9 cellular contexts compared by ENCODE assay signal in the genomic region with DNA sequence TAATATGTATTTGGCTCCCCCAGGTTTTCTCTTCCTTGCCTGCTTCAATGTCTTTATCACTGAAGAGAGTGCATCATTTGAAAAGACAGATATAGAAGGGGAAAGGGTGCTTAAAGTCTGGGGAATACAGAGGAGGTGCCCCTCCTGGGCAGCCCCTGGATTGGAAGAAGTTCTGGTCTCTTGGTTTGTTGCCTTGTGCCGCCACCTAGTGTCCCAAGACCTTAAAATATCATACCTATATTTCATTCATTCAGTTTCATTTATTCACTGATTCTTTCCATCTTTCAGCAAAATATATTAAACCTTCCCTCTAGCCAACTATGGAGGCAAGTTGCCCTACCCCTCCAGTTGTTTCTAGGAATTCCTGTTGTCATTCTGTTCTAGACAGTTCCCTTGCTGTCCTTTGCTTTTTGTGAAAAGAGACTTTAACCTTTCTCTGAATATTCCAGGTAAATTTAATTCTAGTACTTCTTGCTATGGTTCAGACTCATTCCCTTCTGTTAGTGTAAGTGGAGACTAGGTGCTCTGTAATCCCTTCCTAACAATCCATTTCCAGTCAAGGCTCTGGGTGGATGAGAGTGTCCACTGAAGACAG. TPM values are rescaled to one million over a fixed set of nuclear protein-coding genes. Genes with fewer than 3 reads are reported as not detected.
DNase-seq lines count a peak whose midpoint lies in the region; ATAC-seq, FAIRE-seq and TF ChIP-seq lines count a peak whose summit lies in the region.
"Had no signal": no experiment of that assay in that cellular context is flagged by ENCODE, and none has a peak within 500 bp of the region (broad histone marks: within the 10 kb centered on the region; RNA-seq: fewer than 3 reads in every experiment).

No MANE protein-coding gene starts in this region.

- intact Hi-C loops in activated CD4-positive, alpha-beta T cell treated with anti-CD3 and anti-CD28 coated beads, Interleukin-2, amount 10 ng/mL, durations not matched to agents 24 days and 14 days (cut with micrococcal nuclease): loop anchor here (1.0 kb wide), 1 partner anchor 59 kb away; no protein-coding TSS in a partner anchor

- H3K4me3 ChIP-seq in Karpas-422 (ENCODE audit: low read length) (no peak overlapping the region), keratinocyte (ENCODE audit: control insufficient read depth in 2 of 3, extremely low read depth in 1 of 3, insufficient read depth in 2 of 3, low read depth in 1 of 3, low read length in 3 of 3) (no peak overlapping the region)

- H3K4me3 Mint-ChIP-seq in activated CD4-positive, alpha-beta T cell treated with anti-CD3 and anti-CD28 coated beads, Interleukin-2, amount 10 ng/mL, durations not matched to agents 24 days and 14 days: no peak overlapping the region

- no peak for FAIRE-seq in keratinocyte (lab: Jason Lieb, UNC)

- H3K4me2 ChIP-seq in Karpas-422 (ENCODE audit: low read depth, low read length, poor library complexity, severe bottlenecking): no peak overlapping the region
- H3K4me2 ChIP-seq in keratinocyte (ENCODE audit: control insufficient read depth, extremely low read depth, insufficient read depth, low read depth, low read length): no peak overlapping the region

- DNase-seq in NCI-H2081 (lab: John Stamatoyannopoulos, UW) (peak; percentile 30 to 63), NCI-H2081 treated with DMSO at 0.1 percent for 48 hours (lab: John Stamatoyannopoulos, UW) (no peak), Karpas-422 (peak; percentile 79), keratinocyte (ENCODE audit: low read depth, low spot score) (no peak)
- peak; percentile 71 for DNase-seq in activated CD4-positive, alpha-beta T cell treated with anti-CD3 and anti-CD28 coated beads, Interleukin-2, amount 10 ng/mL, durations not matched to agents 24 days and 14 days

- peak; percentile 50 to 58 (median 50) for TF ChIP-seq CTCF in keratinocyte (optimal IDR thresholded peaks at IDR 0.05 in 1 of 3, IDR thresholded peaks at IDR 0.05 in 1 of 3, conservative IDR thresholded peaks at IDR 0.05 in 1 of 3; ENCODE audit: extremely low read depth in 1 of 3, insufficient read depth in 2 of 3, low read length in 3 of 3)

- no peaks in the 10 kb centered on the region for H3K9me3 Mint-ChIP-seq in activated CD4-positive, alpha-beta T cell treated with anti-CD3 and anti-CD28 coated beads, Interleukin-2, amount 10 ng/mL, durations not matched to agents 24 days and 14 days

- H3K9ac ChIP-seq in Karpas-422 (ENCODE audit: low read length) (no peak overlapping the region), keratinocyte (ENCODE audit: control insufficient read depth, extremely low read depth, insufficient read depth, low read length) (no peak overlapping the region)

- peaks cover 21% of the 10 kb centered on the region for H3K4me1 Mint-ChIP-seq in activated CD4-positive, alpha-beta T cell treated with anti-CD3 and anti-CD28 coated beads, Interleukin-2, amount 10 ng/mL, durations not matched to agents 24 days and 14 days

- H3K27me3 ChIP-seq in Karpas-422 (ENCODE audit: low read length) (no peaks in the 10 kb centered on the region), keratinocyte (ENCODE audit: control insufficient read depth, extremely low read depth, insufficient read depth, low read length) (peaks cover 37% of the 10 kb centered on the region)

- H3K9me1 ChIP-seq in keratinocyte (ENCODE audit: control insufficient read depth, extremely low read depth, insufficient read depth, low read length): no peaks in the 10 kb centered on the region

- H3K27ac Mint-ChIP-seq in activated CD4-positive, alpha-beta T cell treated with anti-CD3 and anti-CD28 coated beads, Interleukin-2, amount 10 ng/mL, durations not matched to agents 24 days and 14 days: no peak overlapping the region

- H3K4me1 ChIP-seq in Karpas-422 (ENCODE audit: low read length) (peaks cover 23% of the 10 kb centered on the region), keratinocyte (ENCODE audit: control insufficient read depth, extremely low read depth, insufficient read depth, low read length) (no peaks in the 10 kb centered on the region)

- H3K79me2 ChIP-seq in Karpas-422 (ENCODE audit: low read length) (no peaks in the 10 kb centered on the region), keratinocyte (ENCODE audit: control insufficient read depth, insufficient read depth, low read length) (no peaks in the 10 kb centered on the region)

- H3K27ac ChIP-seq in Karpas-422 (ENCODE audit: low read length) (no peak overlapping the region), keratinocyte (ENCODE audit: control insufficient read depth, insufficient read depth, low read length) (no peak overlapping the region)
- H3K27ac ChIP-seq: neutrophil had no signal

- no peaks in the 10 kb centered on the region for H3K36me3 ChIP-seq in Karpas-422 (ENCODE audit: insufficient read depth, low read length)
- no peaks in the 10 kb centered on the region for H3K36me3 ChIP-seq in keratinocyte (ENCODE audit: control insufficient read depth in 2 of 2, extremely low read depth in 1 of 2, insufficient read depth in 2 of 2, low read length in 2 of 2)
- H3K36me3 ChIP-seq: neutrophil had no signal

- H2AFZ ChIP-seq in Karpas-422 (ENCODE audit: low read length): no peak overlapping the region
- H2AFZ ChIP-seq in keratinocyte (ENCODE audit: control insufficient read depth, low read length): no peak overlapping the region

- H4K20me1 ChIP-seq in Karpas-422 (ENCODE audit: insufficient read depth, low read depth, low read length) (no peaks in the 10 kb centered on the region), keratinocyte (ENCODE audit: control insufficient read depth, extremely low read depth, insufficient read depth, low read length) (no peaks in the 10 kb centered on the region)

- H3K9me3 ChIP-seq in Karpas-422 (ENCODE audit: low read length) (no peaks in the 10 kb centered on the region), keratinocyte (ENCODE audit: control insufficient read depth, low read depth, low read length) (no peaks in the 10 kb centered on the region)
- H3K9me3 ChIP-seq: neutrophil had no signal

- dilution Hi-C loops in keratinocyte (cut with MboI; ENCODE audit: extremely low pct_ligation_motif_present, low sequenced_read_pairs): no loop called here

- H3K27me3 Mint-ChIP-seq in activated CD4-positive, alpha-beta T cell treated with anti-CD3 and anti-CD28 coated beads, Interleukin-2, amount 10 ng/mL, durations not matched to agents 24 days and 14 days: peaks cover 67% of the 10 kb centered on the region

- no peaks in the 10 kb centered on the region for H3K36me3 Mint-ChIP-seq in activated CD4-positive, alpha-beta T cell treated with anti-CD3 and anti-CD28 coated beads, Interleukin-2, amount 10 ng/mL, durations not matched to agents 24 days and 14 days (ENCODE audit: low read depth)

- no peak for ATAC-seq in GM19397 (IDR thresholded peaks at IDR 0.05; ENCODE audit: unreplicated experiment)
- ATAC-seq in GM18502 (IDR thresholded peaks at IDR 0.05; ENCODE audit: poor library complexity, unreplicated experiment): no peak
- no peak for ATAC-seq in GM21723 (IDR thresholded peaks at IDR 0.05; ENCODE audit: unreplicated experiment)

- no peaks in the 10 kb centered on the region for H3K9me2 ChIP-seq in Karpas-422 (replicated peaks; ENCODE audit: insufficient read depth, low read length)

RNA-seq across cellular contexts. Expression of a gene that starts 56.1 kb away (rescaled TPM):
- 22.3 and 24.7 TPM in 2 replicates for total RNA-seq in Karpas-422 (2014; rRNA removed; shearing (Covaris generic); ENCODE audit: low replicate concordance)
- total RNA-seq in activated CD4-positive, alpha-beta T cell treated with anti-CD3 and anti-CD28 coated beads, Interleukin-2, amount 10 ng/mL, durations not matched to agents 24 days and 14 days: 29.7 and 29.8 TPM in 2 replicates
- polyA plus RNA-seq in keratinocyte: 8.7 to 11.5 TPM (median 9.3 TPM) in 3 replicates
- polyA plus RNA-seq in keratinocyte (2011; ENCODE audit: low read depth): 13.9 TPM
- polyA plus RNA-seq in keratinocyte (2011; cell fraction: cytosol; rRNA removed): 9.2 and 17.8 TPM in 2 replicates
- 32.8 and 43.7 TPM in 2 replicates for polyA plus RNA-seq in keratinocyte (2011; cell fraction: nucleus; rRNA removed)
- 19.5 and 20.9 TPM in 2 replicates for polyA plus RNA-seq in keratinocyte (2012; ENCODE audit: low replicate concordance)
- polyA minus RNA-seq in keratinocyte: 7.3 to 38.8 TPM (median 10.3 TPM) in 3 replicates
- polyA minus RNA-seq in keratinocyte (2011; cell fraction: cytosol; rRNA and poly(A)+ RNA removed): 25.7 TPM
- 18.3 and 27.6 TPM in 2 replicates for polyA minus RNA-seq in keratinocyte (2011; cell fraction: nucleus; rRNA and poly(A)+ RNA removed)

Comparison
In these comparisons a context has a peak if more than half of its experiments do, and no peak if none do; other contexts are left out.
1. DNase-seq: peak in NCI-H2081 (2 of 2), Karpas-422 (single experiment) and activated CD4-positive, alpha-beta T cell treated with anti-CD3 and anti-CD28 coated beads, Interleukin-2, amount 10 ng/mL, durations not matched to agents 24 days and 14 days (single experiment); none in NCI-H2081 treated with DMSO at 0.1 percent for 48 hours (single experiment) and keratinocyte (single experiment).